ENCODE assay signal across 22 cellular contexts in the genomic region with DNA sequence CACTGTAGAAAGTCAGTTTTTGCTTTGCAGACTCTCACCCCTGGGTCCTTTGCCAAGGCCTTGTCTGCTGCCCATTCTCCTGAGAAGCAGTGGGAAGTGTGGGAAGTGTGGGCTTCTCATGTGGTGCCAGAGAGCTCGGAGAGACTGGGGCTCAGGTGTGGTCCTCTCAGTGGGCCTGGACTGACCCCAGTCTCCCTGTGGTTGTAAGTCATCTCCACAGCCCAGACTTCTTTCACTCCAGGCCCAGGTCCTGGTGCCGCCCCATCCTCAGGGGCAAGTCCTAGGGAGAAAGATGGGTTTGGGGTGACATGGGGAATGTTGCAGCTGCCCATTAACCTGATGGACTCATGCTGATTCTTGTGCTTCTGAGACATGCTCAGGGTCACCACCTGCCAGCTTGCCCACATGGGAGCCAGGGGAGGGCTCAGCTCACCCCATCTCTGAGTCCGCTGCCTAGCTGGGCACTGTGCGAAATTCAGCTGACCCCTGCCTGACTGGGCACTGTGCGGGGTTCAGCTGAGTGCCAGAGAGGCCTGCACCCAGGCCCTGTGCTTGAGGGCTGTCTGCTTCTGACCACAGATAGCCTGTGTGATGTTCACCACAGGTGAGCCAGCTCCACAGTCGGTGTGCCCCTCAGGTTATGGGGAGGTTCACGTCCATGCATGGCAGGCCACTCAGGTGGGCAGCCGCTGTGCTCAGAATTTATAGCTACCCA.
"Had no signal": no experiment of that assay in that cellular context is flagged by ENCODE, and none has a peak within 500 bp of the region (broad histone marks: within the 10 kb centered on the region; RNA-seq: fewer than 3 reads in every experiment).

No MANE protein-coding gene starts in this region.

- H3K36me3 ChIP-seq: ovary had no signal

- H3K27ac ChIP-seq: colonic mucosa, dorsolateral prefrontal cortex, gastrocnemius medialis, ovary, psoas muscle, WERI-Rb-1 had no signal

- H3K4me1 ChIP-seq: colonic mucosa, gastrocnemius medialis, psoas muscle had no signal

- DNase-seq: activated CD4-positive, alpha-beta T cell treated with anti-CD3 and anti-CD28 coated beads for 48 hours; activated CD4-positive, alpha-beta T cell treated with anti-CD3 and anti-CD28 coated beads, Interleukin-2, amount 50 U/mL, for 48 hours; activated CD8-positive, alpha-beta memory T cell treated with anti-CD3 and anti-CD28 coated beads for 24 hours; activated T-cell treated with anti-CD3 and anti-CD28 coated beads, Interleukin-2, amount 50 U/mL, for 24 hours; colonic mucosa; effector memory CD4-positive, alpha-beta T cell; gastrocnemius medialis; glutamatergic neuron; left cardiac atrium; left ventricle myocardium superior; midbrain; naive thymus-derived CD4-positive, alpha-beta T cell; psoas muscle; stimulated activated CD4-positive, alpha-beta T cell treated with anti-CD3 and anti-CD28 coated beads, Interleukin-12 subunit alpha, Interleukin-12 subunit beta, amount 100 ng/mL, for 4 hours; stimulated activated CD4-positive, alpha-beta T cell treated with anti-CD3 and anti-CD28 coated beads, Interleukin-4, amount 100 ng/mL, for 24 hours; T-helper 17 cell; T1000; WERI-Rb-1 had no signal

- ATAC-seq: activated CD4-positive, CD25-positive, alpha-beta regulatory T cell treated with anti-CD3 and anti-CD28 coated beads, Interleukin-2, amount 50 U/mL, for 24 hours; gastrocnemius medialis; left ventricle myocardium superior; naive thymus-derived CD4-positive, alpha-beta T cell; psoas muscle; stimulated activated effector memory CD8-positive, alpha-beta T cell treated with anti-CD3 and anti-CD28 coated beads, Interleukin-12 subunit alpha, Interleukin-12 subunit beta, amount 100 ng/mL, for 72 hours; T-helper 17 cell had no signal

- H3K9me3 ChIP-seq: colonic mucosa, gastrocnemius medialis, ovary, psoas muscle had no signal

- H3K4me3 ChIP-seq: colonic mucosa, dorsolateral prefrontal cortex, gastrocnemius medialis, ovary, psoas muscle had no signal

- H3K27me3 ChIP-seq: colonic mucosa, dorsolateral prefrontal cortex, gastrocnemius medialis, ovary had no signal
